Comparison of ENCODE assay signal across 32 cellular contexts in the genomic region with DNA sequence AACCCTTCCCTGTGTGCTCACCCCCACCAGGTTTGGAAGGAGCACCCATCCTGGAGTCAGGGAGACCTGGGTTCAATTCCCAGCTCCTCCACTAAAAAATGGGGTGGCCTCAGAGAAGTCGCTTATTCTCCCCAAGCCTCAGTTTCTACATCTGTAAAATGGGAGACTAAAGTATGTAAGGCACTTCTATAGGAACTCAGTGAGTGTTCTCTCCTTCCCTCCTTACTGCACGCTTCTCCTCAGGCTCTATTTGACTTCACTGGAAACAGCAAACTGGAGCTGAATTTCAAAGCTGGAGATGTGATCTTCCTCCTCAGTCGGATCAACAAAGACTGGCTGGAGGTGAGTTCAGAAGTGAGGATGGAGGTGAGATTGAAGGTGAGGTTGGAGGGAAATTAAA. TPM values are rescaled to one million over a fixed set of nuclear protein-coding genes. Genes with fewer than 3 reads are reported as not detected.
DNase-seq lines count a peak whose midpoint lies in the region; ATAC-seq and TF ChIP-seq lines count a peak whose summit lies in the region.
"Had no signal": no experiment of that assay in that cellular context is flagged by ENCODE, and none has a peak within 500 bp of the region (broad histone marks: within the 10 kb centered on the region; RNA-seq: fewer than 3 reads in every experiment).

No MANE protein-coding gene starts in this region.

- H3K4me3 Mint-ChIP-seq in activated CD4-positive, alpha-beta memory T cell treated with anti-CD3 and anti-CD28 coated beads, Interleukin-2, amount 10 ng/mL, durations not matched to agents 7 days and 5 days: peak overlapping the region; percentile 27
- H3K4me3 Mint-ChIP-seq in activated CD4-positive, alpha-beta memory T cell treated with anti-CD3 and anti-CD28 coated beads for 36 hours: no peak overlapping the region
- H3K4me3 Mint-ChIP-seq in CD14-positive monocyte: no peak overlapping the region
- H3K4me3 Mint-ChIP-seq: activated naive CD4-positive, alpha-beta T cell treated with anti-CD3 and anti-CD28 coated beads, Interleukin-2, amount 50 U/mL, for 24 hours; activated T-cell treated with anti-CD3 and anti-CD28 coated beads, Interleukin-2, amount 50 U/mL, for 4 hours; endodermal cell had no signal

- H3K4me1 Mint-ChIP-seq in activated CD4-positive, alpha-beta memory T cell treated with anti-CD3 and anti-CD28 coated beads, Interleukin-2, amount 10 ng/mL, durations not matched to agents 7 days and 5 days: peaks cover 37% of the 10 kb centered on the region
- peaks cover 19% of the 10 kb centered on the region for H3K4me1 Mint-ChIP-seq in activated CD4-positive, alpha-beta memory T cell treated with anti-CD3 and anti-CD28 coated beads for 36 hours (ENCODE audit: low read depth)
- H3K4me1 Mint-ChIP-seq in CD14-positive monocyte: peaks cover 45% of the 10 kb centered on the region
- H3K4me1 Mint-ChIP-seq: endodermal cell had no signal

- no peaks in the 10 kb centered on the region for H3K27me3 Mint-ChIP-seq in activated CD4-positive, alpha-beta memory T cell treated with anti-CD3 and anti-CD28 coated beads, Interleukin-2, amount 10 ng/mL, durations not matched to agents 7 days and 5 days
- H3K27me3 Mint-ChIP-seq in activated CD4-positive, alpha-beta memory T cell treated with anti-CD3 and anti-CD28 coated beads for 36 hours: no peaks in the 10 kb centered on the region
- H3K27me3 Mint-ChIP-seq in CD14-positive monocyte (ENCODE audit: low read depth in 3 of 3): peaks cover 0 to 3% (median 0%) of the 10 kb centered on the region in 3 donors

- in situ Hi-C loops in KBM-7 (cut with MboI; ENCODE audit: low pct_unique_long_range_greater_than_20kb, low sequenced_read_pairs): no loop called here

- no peaks in the 10 kb centered on the region for H3K9me3 Mint-ChIP-seq in activated CD4-positive, alpha-beta memory T cell treated with anti-CD3 and anti-CD28 coated beads, Interleukin-2, amount 10 ng/mL, durations not matched to agents 7 days and 5 days
- no peaks in the 10 kb centered on the region for H3K9me3 Mint-ChIP-seq in activated CD4-positive, alpha-beta memory T cell treated with anti-CD3 and anti-CD28 coated beads for 36 hours
- peaks cover 0 to 2% (median 0%) of the 10 kb centered on the region in 7 donors for H3K9me3 Mint-ChIP-seq in CD14-positive monocyte
- H3K9me3 Mint-ChIP-seq: activated naive CD4-positive, alpha-beta T cell treated with anti-CD3 and anti-CD28 coated beads, Interleukin-2, amount 50 U/mL, for 24 hours; activated T-cell treated with anti-CD3 and anti-CD28 coated beads, Interleukin-2, amount 50 U/mL, for 4 hours; endodermal cell had no signal

- peaks cover 81% of the 10 kb centered on the region for H3K36me3 Mint-ChIP-seq in activated CD4-positive, alpha-beta memory T cell treated with anti-CD3 and anti-CD28 coated beads, Interleukin-2, amount 10 ng/mL, durations not matched to agents 7 days and 5 days (ENCODE audit: low read depth)
- H3K36me3 Mint-ChIP-seq in activated CD4-positive, alpha-beta memory T cell treated with anti-CD3 and anti-CD28 coated beads for 36 hours: no peaks in the 10 kb centered on the region
- peaks cover 87 to 94% of the 10 kb centered on the region in 2 donors for H3K36me3 Mint-ChIP-seq in CD14-positive monocyte
- H3K36me3 Mint-ChIP-seq: activated naive CD4-positive, alpha-beta T cell treated with anti-CD3 and anti-CD28 coated beads, Interleukin-2, amount 50 U/mL, for 24 hours had no signal

- POLR2A ChIA-PET in activated CD4-positive, alpha-beta memory T cell treated with anti-CD3 and anti-CD28 coated beads, Interleukin-2, amount 10 ng/mL, durations not matched to agents 7 days and 5 days (lab: Charles Lee): interaction anchor here (4.0 kb wide), 1 partner anchor 11 kb away, joined by 20 read pairs; a partner anchor contains a TSS
- POLR2A ChIA-PET in activated CD4-positive, alpha-beta memory T cell treated with anti-CD3 and anti-CD28 coated beads for 36 hours (lab: Charles Lee): no interaction called here

- no peak for DNase-seq in activated CD4-positive, alpha-beta memory T cell treated with anti-CD3 and anti-CD28 coated beads, Interleukin-2, amount 10 ng/mL, durations not matched to agents 7 days and 5 days
- DNase-seq in activated CD4-positive, alpha-beta memory T cell treated with anti-CD3 and anti-CD28 coated beads for 36 hours: no peak
- no peak for DNase-seq in CD14-positive monocyte (ENCODE audit: low spot score)
- DNase-seq in RKO (ENCODE audit: low spot score): peak; percentile 4
- peak; percentile 5 for DNase-seq in islet precursor cell
- no peak for DNase-seq in stimulated activated CD4-positive, alpha-beta T cell treated with anti-CD3 and anti-CD28 coated beads, Interleukin-4, amount 100 ng/mL, for 24 hours
- no peak for DNase-seq in KBM-7
- DNase-seq: activated CD8-positive, alpha-beta memory T cell treated with anti-CD3 and anti-CD28 coated beads for 24 hours; activated T-cell treated with anti-CD3 and anti-CD28 coated beads, Interleukin-2, amount 50 U/mL, for 4 hours; aorta; DMS79; esophagus squamous epithelium; foreskin melanocyte; GDM1; heart right ventricle; KG1; MG63; NCI-H1417 treated with DMSO at 0.1 percent for 48 hours; NCI-H2081 treated with DMSO at 0.1 percent for 48 hours; NCI-H69; Peyer's patch; right cardiac atrium; SJCRH30; spleen; testis had no signal

- no peak for TF ChIP-seq CTCF in CD14-positive monocyte (IDR thresholded peaks at IDR 0.05)

- CTCF ChIA-PET in activated CD4-positive, alpha-beta memory T cell treated with anti-CD3 and anti-CD28 coated beads, Interleukin-2, amount 10 ng/mL, durations not matched to agents 7 days and 5 days (lab: Charles Lee): interaction anchor here (1.9 to 5.1 kb wide), 2 partner anchors 12 to 16 kb away, joined by 4 to 24 read pairs; a partner anchor contains a TSS
- CTCF ChIA-PET in activated CD4-positive, alpha-beta memory T cell treated with anti-CD3 and anti-CD28 coated beads for 36 hours (lab: Charles Lee): interaction anchor here (2.7 kb wide), 1 partner anchor 15 kb away, joined by 15 read pairs; no protein-coding TSS in a partner anchor

- no peak for ATAC-seq in HG03025 (IDR thresholded peaks at IDR 0.05; ENCODE audit: low FRiP score, unreplicated experiment)
- ATAC-seq: activated T-cell treated with anti-CD3 and anti-CD28 coated beads, Interleukin-2, amount 50 U/mL, for 4 hours; heart right ventricle; right cardiac atrium had no signal

- intact Hi-C loops in activated CD4-positive, alpha-beta memory T cell treated with anti-CD3 and anti-CD28 coated beads for 36 hours (cut with micrococcal nuclease): no loop called here
- intact Hi-C loops in CD14-positive monocyte (cut with micrococcal nuclease): loop anchor here in 1 of 2 donors (5.0 kb wide), 1 partner anchor 40 kb away; a partner anchor contains a TSS

- H3K27ac Mint-ChIP-seq in activated CD4-positive, alpha-beta memory T cell treated with anti-CD3 and anti-CD28 coated beads, Interleukin-2, amount 10 ng/mL, durations not matched to agents 7 days and 5 days: peak overlapping the region; percentile 72
- no peak overlapping the region for H3K27ac Mint-ChIP-seq in activated CD4-positive, alpha-beta memory T cell treated with anti-CD3 and anti-CD28 coated beads for 36 hours
- peak overlapping the region in 6 of 7 donors; percentile 25 to 91 (median 68) for H3K27ac Mint-ChIP-seq in CD14-positive monocyte
- H3K27ac Mint-ChIP-seq: activated naive CD4-positive, alpha-beta T cell treated with anti-CD3 and anti-CD28 coated beads, Interleukin-2, amount 50 U/mL, for 24 hours; endodermal cell had no signal

RNA-seq across cellular contexts. Expression of a gene that starts 11.3 kb away (rescaled TPM):
- 10 to 100 TPM; 59.9 to 60.1 TPM for total RNA-seq in activated CD4-positive, alpha-beta memory T cell treated with anti-CD3 and anti-CD28 coated beads, Interleukin-2, amount 10 ng/mL, durations not matched to agents 7 days and 5 days
- total RNA-seq in activated CD4-positive, alpha-beta memory T cell treated with anti-CD3 and anti-CD28 coated beads for 36 hours: 1 to 10 TPM; 8.7 to 9.3 TPM
- 100 to 1,000 TPM; 209 to 249 TPM for polyA plus RNA-seq in CD14-positive monocyte
- total RNA-seq: endodermal cell, HT1080, SJCRH30 had no signal
- polyA plus RNA-seq: neural cell had no signal

RNA-seq across cellular contexts. Expression of a gene that starts 41.3 kb away (rescaled TPM):
- total RNA-seq in activated CD4-positive, alpha-beta memory T cell treated with anti-CD3 and anti-CD28 coated beads, Interleukin-2, amount 10 ng/mL, durations not matched to agents 7 days and 5 days: 1 to 10 TPM; 2.3 to 3.0 TPM
- total RNA-seq in activated CD4-positive, alpha-beta memory T cell treated with anti-CD3 and anti-CD28 coated beads for 36 hours: under 1 TPM; 0.22 to 0.48 TPM
- 10 to 100 TPM; 29.9 to 52.7 TPM for polyA plus RNA-seq in CD14-positive monocyte
- total RNA-seq: endodermal cell, HT1080, SJCRH30 had no signal
- polyA plus RNA-seq: neural cell had no signal

RNA-seq across cellular contexts. Expression of a gene that starts 55.2 kb away (rescaled TPM):
- total RNA-seq in activated CD4-positive, alpha-beta memory T cell treated with anti-CD3 and anti-CD28 coated beads, Interleukin-2, amount 10 ng/mL, durations not matched to agents 7 days and 5 days: not detected
- not detected for total RNA-seq in activated CD4-positive, alpha-beta memory T cell treated with anti-CD3 and anti-CD28 coated beads for 36 hours
- under 1 TPM in 1 of 2 donors, not detected in 1; 0.65 TPM for polyA plus RNA-seq in CD14-positive monocyte
- total RNA-seq: activated T-cell treated with anti-CD3 and anti-CD28 coated beads, Interleukin-2, amount 50 U/mL, for 4 hours; aorta; endodermal cell; esophagus squamous epithelium; heart right ventricle; HT1080; mucosa of gallbladder; Peyer's patch; right cardiac atrium; T-helper 1 cell treated with Interleukin-12 subunit alpha and Interleukin-12 subunit beta and Interleukin-4 antibody, amounts not matched to agents 30 ng/mL and 1 ng/mL, for 36 hours had no signal
- polyA plus RNA-seq: aorta, heart right ventricle, neural cell, right cardiac atrium had no signal

Comparison
In these comparisons a context has a peak if more than half of its experiments do, and no peak if none do; other contexts are left out.
1. RNA of a gene that starts 11.3 kb away (total RNA-seq): 59.9 to 60.1 TPM in activated CD4-positive, alpha-beta memory T cell treated with anti-CD3 and anti-CD28 coated beads, Interleukin-2, amount 10 ng/mL, durations not matched to agents 7 days and 5 days; 8.7 to 9.3 TPM in activated CD4-positive, alpha-beta memory T cell treated with anti-CD3 and anti-CD28 coated beads for 36 hours; every median in the first group is over 4 times any median in the second.
2. DNase-seq: peak in RKO (single experiment) and islet precursor cell (single experiment); none in activated CD4-positive, alpha-beta memory T cell treated with anti-CD3 and anti-CD28 coated beads, Interleukin-2, amount 10 ng/mL, durations not matched to agents 7 days and 5 days (single experiment), activated CD4-positive, alpha-beta memory T cell treated with anti-CD3 and anti-CD28 coated beads for 36 hours (single experiment), CD14-positive monocyte (single experiment), stimulated activated CD4-positive, alpha-beta T cell treated with anti-CD3 and anti-CD28 coated beads, Interleukin-4, amount 100 ng/mL, for 24 hours (single experiment) and KBM-7 (single experiment).